Comparison of ENCODE assay signal across 1 cellular context in the genomic region with DNA sequence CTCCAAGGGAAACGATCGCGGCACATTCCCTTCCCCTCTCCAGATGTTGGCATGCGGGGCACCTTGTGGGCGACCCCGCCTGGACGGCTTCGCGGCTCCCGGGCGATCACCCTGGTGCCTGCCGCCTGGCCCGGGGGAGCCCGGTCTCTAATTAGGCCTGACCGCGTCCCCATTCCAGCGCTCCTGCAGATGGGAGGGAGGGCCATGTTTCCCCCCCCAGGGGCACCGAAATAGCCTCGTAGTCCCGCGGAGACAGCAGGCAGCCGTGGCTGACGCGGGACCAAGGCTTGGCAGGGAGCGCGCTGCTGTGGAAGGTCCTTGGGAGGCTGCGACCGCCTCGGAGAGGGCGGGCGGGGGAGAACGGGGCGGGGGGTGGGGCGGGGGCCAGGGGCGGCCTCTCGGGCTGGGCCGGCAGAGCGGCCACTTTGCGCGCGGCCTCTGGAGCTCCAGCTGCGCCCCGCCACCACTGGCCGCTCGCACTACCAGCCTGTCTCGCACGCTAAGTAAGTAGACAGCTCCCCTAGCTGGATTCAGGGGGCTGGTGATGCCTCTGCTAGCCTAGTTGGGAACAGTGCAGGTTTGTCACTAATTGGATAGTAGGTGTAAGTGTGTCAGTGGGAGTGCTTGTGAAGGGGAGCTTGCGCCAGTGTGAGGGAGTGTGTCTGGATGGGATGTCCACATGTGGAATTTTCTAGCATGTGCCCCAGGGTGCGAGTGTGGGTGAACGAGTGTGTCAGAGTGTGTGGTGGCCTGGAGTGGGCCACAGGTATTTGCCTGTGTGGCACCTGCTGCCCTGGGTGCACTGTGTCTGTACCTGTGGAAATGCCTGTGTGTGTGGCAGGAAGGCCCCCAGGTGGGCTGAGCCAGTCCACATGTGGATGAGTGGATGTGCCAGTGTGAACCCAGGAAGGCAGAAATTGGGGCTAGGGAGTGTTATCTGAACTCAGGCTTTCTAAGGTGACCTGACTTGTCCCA.
TF ChIP-seq lines count a peak whose summit lies in the region.

A gene with protein sequence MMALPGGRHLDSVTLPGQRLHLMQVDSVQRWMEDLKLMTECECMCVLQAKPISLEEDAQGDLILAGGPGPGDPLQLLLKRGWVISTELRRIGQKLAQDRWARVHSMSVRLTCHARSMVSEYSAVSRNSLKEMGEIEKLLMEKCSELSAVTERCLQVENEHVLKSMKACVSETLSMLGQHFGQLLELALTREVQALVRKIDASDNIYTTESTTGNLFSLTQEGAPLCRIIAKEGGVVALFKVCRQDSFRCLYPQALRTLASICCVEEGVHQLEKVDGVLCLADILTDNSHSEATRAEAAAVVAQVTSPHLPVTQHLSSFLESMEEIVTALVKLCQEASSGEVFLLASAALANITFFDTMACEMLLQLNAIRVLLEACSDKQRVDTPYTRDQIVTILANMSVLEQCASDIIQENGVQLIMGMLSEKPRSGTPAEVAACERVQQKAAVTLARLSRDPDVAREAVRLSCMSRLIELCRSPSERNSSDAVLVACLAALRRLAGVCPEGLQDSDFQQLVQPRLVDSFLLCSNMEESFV (plus strand): TSS at position 423 of the 975 bp plus-strand sequence. CDS start 34,252 bp downstream, outside the sequence.

TF ChIP-seq in GM12878, 131 proteins besides CTCF, POLR2A, EP300 and RAD21 (continued from another document):
- TF ChIP-seq, protein P1, sequence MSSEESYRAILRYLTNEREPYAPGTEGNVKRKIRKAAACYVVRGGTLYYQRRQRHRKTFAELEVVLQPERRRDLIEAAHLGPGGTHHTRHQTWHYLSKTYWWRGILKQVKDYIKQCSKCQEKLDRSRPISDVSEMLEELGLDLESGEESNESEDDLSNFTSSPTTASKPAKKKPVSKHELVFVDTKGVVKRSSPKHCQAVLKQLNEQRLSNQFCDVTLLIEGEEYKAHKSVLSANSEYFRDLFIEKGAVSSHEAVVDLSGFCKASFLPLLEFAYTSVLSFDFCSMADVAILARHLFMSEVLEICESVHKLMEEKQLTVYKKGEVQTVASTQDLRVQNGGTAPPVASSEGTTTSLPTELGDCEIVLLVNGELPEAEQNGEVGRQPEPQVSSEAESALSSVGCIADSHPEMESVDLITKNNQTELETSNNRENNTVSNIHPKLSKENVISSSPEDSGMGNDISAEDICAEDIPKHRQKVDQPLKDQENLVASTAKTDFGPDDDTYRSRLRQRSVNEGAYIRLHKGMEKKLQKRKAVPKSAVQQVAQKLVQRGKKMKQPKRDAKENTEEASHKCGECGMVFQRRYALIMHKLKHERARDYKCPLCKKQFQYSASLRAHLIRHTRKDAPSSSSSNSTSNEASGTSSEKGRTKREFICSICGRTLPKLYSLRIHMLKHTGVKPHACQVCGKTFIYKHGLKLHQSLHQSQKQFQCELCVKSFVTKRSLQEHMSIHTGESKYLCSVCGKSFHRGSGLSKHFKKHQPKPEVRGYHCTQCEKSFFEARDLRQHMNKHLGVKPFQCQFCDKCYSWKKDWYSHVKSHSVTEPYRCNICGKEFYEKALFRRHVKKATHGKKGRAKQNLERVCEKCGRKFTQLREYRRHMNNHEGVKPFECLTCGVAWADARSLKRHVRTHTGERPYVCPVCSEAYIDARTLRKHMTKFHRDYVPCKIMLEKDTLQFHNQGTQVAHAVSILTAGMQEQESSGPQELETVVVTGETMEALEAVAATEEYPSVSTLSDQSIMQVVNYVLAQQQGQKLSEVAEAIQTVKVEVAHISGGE (CRISPR knock-in tag; IDR thresholded peaks at IDR 0.05), result no peak
- TF ChIP-seq TCF3 (IDR thresholded peaks at IDR 0.05; ENCODE audit: borderline replicate concordance, insufficient read depth, low read depth, low read length) (no peak), HDAC6 (IDR thresholded peaks at IDR 0.05; ENCODE audit: unreplicated experiment) (no peak), HDAC2 (IDR thresholded peaks at IDR 0.05) (no peak), ZNF217 (IDR thresholded peaks at IDR 0.05) (no peak), CREM (IDR thresholded peaks at IDR 0.05; ENCODE audit: low read depth) (no peak), ETV6 (conservative IDR thresholded peaks at IDR 0.05 in 1 of 2, IDR thresholded peaks at IDR 0.05 in 1 of 2; ENCODE audit: borderline replicate concordance in 1 of 2, low read depth in 1 of 2) (no peak), SMAD5 (IDR thresholded peaks at IDR 0.05; ENCODE audit: low read depth) (no peak)
- TF ChIP-seq, protein P2, sequence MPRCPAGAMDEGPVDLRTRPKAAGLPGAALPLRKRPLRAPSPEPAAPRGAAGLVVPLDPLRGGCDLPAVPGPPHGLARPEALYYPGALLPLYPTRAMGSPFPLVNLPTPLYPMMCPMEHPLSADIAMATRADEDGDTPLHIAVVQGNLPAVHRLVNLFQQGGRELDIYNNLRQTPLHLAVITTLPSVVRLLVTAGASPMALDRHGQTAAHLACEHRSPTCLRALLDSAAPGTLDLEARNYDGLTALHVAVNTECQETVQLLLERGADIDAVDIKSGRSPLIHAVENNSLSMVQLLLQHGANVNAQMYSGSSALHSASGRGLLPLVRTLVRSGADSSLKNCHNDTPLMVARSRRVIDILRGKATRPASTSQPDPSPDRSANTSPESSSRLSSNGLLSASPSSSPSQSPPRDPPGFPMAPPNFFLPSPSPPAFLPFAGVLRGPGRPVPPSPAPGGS (IDR thresholded peaks at IDR 0.05; ENCODE audit: borderline replicate concordance, insufficient read depth, low read depth, low read length, poor library complexity, severe bottlenecking), result no peak
